1 cellular context compared by ENCODE assay signal in genomic region chr11:16297332-16297731, GRCh38.
TF ChIP-seq lines count a peak whose summit lies in the region.

No MANE protein-coding gene starts in this region.

TF ChIP-seq in K562, 482 proteins besides CTCF, POLR2A, EP300 and RAD21 (continued from another document and continues in another):
- peak; percentile 37; the same call in 1 of the 2 replicates for TF ChIP-seq ARID3A (IDR thresholded peaks at IDR 0.05; ENCODE audit: borderline replicate concordance, low read depth, low read length)
- no peak for TF ChIP-seq ETV5 (CRISPR knock-in tag; IDR thresholded peaks at IDR 0.05; ENCODE audit: low read depth)
- no peak for TF ChIP-seq PBX2 (CRISPR knock-in tag; IDR thresholded peaks at IDR 0.05; ENCODE audit: low read depth)
- peak; percentile 79 for TF ChIP-seq PBX2 (tag; conservative IDR thresholded peaks at IDR 0.05; ENCODE audit: low read depth)
- TF ChIP-seq NR1H2 (CRISPR knock-in tag; IDR thresholded peaks at IDR 0.05): no peak
- TF ChIP-seq THRAP3 (IDR thresholded peaks at IDR 0.05; ENCODE audit: borderline replicate concordance): no peak
- TF ChIP-seq MNT (conservative IDR thresholded peaks at IDR 0.05): 0 out of 4 replicates have a peak, but pooled peaks of 1 of the 2 experiments have one; percentile 10
- no peak for TF ChIP-seq CBX8 (IDR thresholded peaks at IDR 0.05; ENCODE audit: borderline replicate concordance, extremely low read depth, low read depth, low read length, poor library complexity, severe bottlenecking)
- TF ChIP-seq ZNF436 (CRISPR knock-in tag; IDR thresholded peaks at IDR 0.05): no peak
- no peak for TF ChIP-seq ZC3H8 (IDR thresholded peaks at IDR 0.05)
- TF ChIP-seq ARID1B (IDR thresholded peaks at IDR 0.05): peak; percentile 44; the same call in 1 of the 2 replicates
- TF ChIP-seq E2F3 (CRISPR knock-in tag; IDR thresholded peaks at IDR 0.05): no peak
- TF ChIP-seq TEAD4 (IDR thresholded peaks at IDR 0.05; ENCODE audit: low read length): 0 out of 2 replicates have a peak, but pooled peaks have one; percentile 32
- TF ChIP-seq TEAD4 (CRISPR knock-in tag; IDR thresholded peaks at IDR 0.05; ENCODE audit: borderline replicate concordance): no peak
- peak; percentile 64 for TF ChIP-seq ZNF592 (IDR thresholded peaks at IDR 0.05)
- no peak for TF ChIP-seq KLF1 (tag; IDR thresholded peaks at IDR 0.05)
- no peak for TF ChIP-seq NR2C2 (CRISPR knock-in tag; IDR thresholded peaks at IDR 0.05)
- no peak for TF ChIP-seq NR2C2 (tag; IDR thresholded peaks at IDR 0.05)
- TF ChIP-seq PKNOX1 (IDR thresholded peaks at IDR 0.05): peak; percentile 89
- TF ChIP-seq ZBTB49 (CRISPR knock-in tag; IDR thresholded peaks at IDR 0.05; ENCODE audit: borderline replicate concordance): no peak
- TF ChIP-seq KHSRP (IDR thresholded peaks at IDR 0.05): no peak
- TF ChIP-seq SREBF2 (CRISPR knock-in tag; IDR thresholded peaks at IDR 0.05): no peak
- TF ChIP-seq MECOM (CRISPR knock-in tag; IDR thresholded peaks at IDR 0.05): no peak
- peak; percentile 79 for TF ChIP-seq ZNF384 (IDR thresholded peaks at IDR 0.05; ENCODE audit: low read depth, low read length)
- TF ChIP-seq TBL1XR1 (IDR thresholded peaks at IDR 0.05; ENCODE audit: low read length in 2 of 2): 0 out of 4 replicates have a peak, but pooled peaks of 1 of the 2 experiments have one; percentile 18
- no peak for TF ChIP-seq ZNF512 (tag; IDR thresholded peaks at IDR 0.05)
- TF ChIP-seq ZNF717 (CRISPR knock-in tag; IDR thresholded peaks at IDR 0.05): no peak
- TF ChIP-seq CTBP1 (IDR thresholded peaks at IDR 0.05; ENCODE audit: borderline replicate concordance): no peak
- TF ChIP-seq AFF1 (IDR thresholded peaks at IDR 0.05; ENCODE audit: low read depth in 1 of 2, partially characterized antibody in 2 of 2): no peak
- TF ChIP-seq PREB (CRISPR knock-in tag; IDR thresholded peaks at IDR 0.05): peak; percentile 46; the same call in 1 of the 2 replicates
- TF ChIP-seq MCM2 (IDR thresholded peaks at IDR 0.05; ENCODE audit: low read depth): no peak
- no peak for TF ChIP-seq SETDB1 (IDR thresholded peaks at IDR 0.05; ENCODE audit: low read length)
- TF ChIP-seq FOSL1 (tag; conservative IDR thresholded peaks at IDR 0.05): no peak
- no peak for TF ChIP-seq ZNF764 (CRISPR knock-in tag; IDR thresholded peaks at IDR 0.05; ENCODE audit: low read depth)
- peak; percentile 78 for TF ChIP-seq MEIS2 (IDR thresholded peaks at IDR 0.05; ENCODE audit: partially characterized antibody)
